ENCODE assay signal across 9 cellular contexts in the genomic region with DNA sequence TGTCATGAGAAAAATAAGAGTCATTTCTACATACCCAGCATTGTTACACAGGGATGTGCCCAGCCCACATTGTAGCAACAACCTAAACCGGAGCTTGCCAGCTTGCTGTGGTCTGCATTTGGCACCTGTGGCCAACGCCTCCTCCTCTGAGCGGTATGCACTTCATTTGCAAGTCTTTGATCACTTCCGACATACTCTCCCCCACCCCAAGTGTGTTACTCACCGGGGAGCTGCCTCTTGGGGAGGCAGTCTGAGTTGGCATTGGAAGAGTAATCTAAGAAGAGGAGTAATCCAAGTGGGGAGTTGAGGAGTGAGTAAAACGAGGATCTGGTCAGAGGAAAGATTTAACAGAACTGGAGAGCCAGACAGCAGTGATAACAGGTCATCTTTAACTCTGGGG. TPM values are rescaled to one million over a fixed set of nuclear protein-coding genes. Genes with fewer than 3 reads are reported as not detected.
DNase-seq lines count a peak whose midpoint lies in the region; ATAC-seq lines count a peak whose summit lies in the region.
"Had no signal": no experiment of that assay in that cellular context is flagged by ENCODE, and none has a peak within 500 bp of the region (broad histone marks: within the 10 kb centered on the region; RNA-seq: fewer than 3 reads in every experiment).

No MANE protein-coding gene starts in this region.

- ATAC-seq in GM19397 (IDR thresholded peaks at IDR 0.05; ENCODE audit: unreplicated experiment): peak; percentile 46
- ATAC-seq in activated T-cell treated with anti-CD3 and anti-CD28 coated beads, Interleukin-2, amount 50 U/mL, for 72 hours (replicated peaks in 1 of 2): peak; percentile 86 to 87
- ATAC-seq: Panc1 had no signal

- H3K27ac ChIP-seq in iPS-20b (ENCODE audit: low read length): no peak overlapping the region

- no peak overlapping the region for H3K9ac ChIP-seq in iPS-20b (ENCODE audit: low read depth, low read length)

- intact Hi-C loops in posterior vena cava (cut with DNase I): no loop called here

- peaks cover 74% of the 10 kb centered on the region for H3K4me1 Mint-ChIP-seq in activated T-cell treated with anti-CD3 and anti-CD28 coated beads, Interleukin-2, amount 50 U/mL, for 72 hours (ENCODE audit: low read depth)

- H3K36me3 ChIP-seq in iPS-20b (ENCODE audit: insufficient read depth, low read depth, low read length): no peaks in the 10 kb centered on the region

- H3K27me3 ChIP-seq in iPS-20b (ENCODE audit: insufficient read depth, low read length): no peaks in the 10 kb centered on the region

- peaks cover 0 to 3% of the 10 kb centered on the region in 2 donors for H3K36me3 Mint-ChIP-seq in activated T-cell treated with anti-CD3 and anti-CD28 coated beads, Interleukin-2, amount 50 U/mL, for 72 hours (ENCODE audit: insufficient read depth in 2 of 2)

- peak; percentile 98 for DNase-seq in NCI-H226
- DNase-seq in activated T-cell treated with anti-CD3 and anti-CD28 coated beads, Interleukin-2, amount 50 U/mL, for 72 hours: peak; percentile 88 to 94
- DNase-seq in stimulated activated CD8-positive, alpha-beta memory T cell treated with anti-CD3 and anti-CD28 coated beads, Interleukin-12 subunit alpha, Interleukin-12 subunit beta, amount 100 ng/mL, for 1 hour (ENCODE audit: low read depth): peak; percentile 71
- no peak for DNase-seq in posterior vena cava (ENCODE audit: low spot score)
- DNase-seq in NCI-H524 (lab: John Stamatoyannopoulos, UW): no peak
- DNase-seq in pons (ENCODE audit: low spot score): no peak

- H3K4me1 ChIP-seq in iPS-20b (ENCODE audit: insufficient read depth, low read length): peaks cover 34% of the 10 kb centered on the region; the same call in 1 of the 2 replicates

- H3K4me3 ChIP-seq in iPS-20b (ENCODE audit: low read length): peak overlapping the region; percentile 50

- no peaks in the 10 kb centered on the region for H3K9me3 ChIP-seq in iPS-20b (ENCODE audit: insufficient read depth, low read depth, low read length)

- H3K9me3 Mint-ChIP-seq in activated T-cell treated with anti-CD3 and anti-CD28 coated beads, Interleukin-2, amount 50 U/mL, for 72 hours: peaks cover 0 to 1% of the 10 kb centered on the region in 2 donors

- peak overlapping the region; percentile 51 for H3K27ac Mint-ChIP-seq in activated T-cell treated with anti-CD3 and anti-CD28 coated beads, Interleukin-2, amount 50 U/mL, for 72 hours

- no peaks in the 10 kb centered on the region for H3K27me3 Mint-ChIP-seq in activated T-cell treated with anti-CD3 and anti-CD28 coated beads, Interleukin-2, amount 50 U/mL, for 72 hours (ENCODE audit: low read depth)

- peak overlapping the region in 1 of 2 donors; percentile 60 for H3K4me3 Mint-ChIP-seq in activated T-cell treated with anti-CD3 and anti-CD28 coated beads, Interleukin-2, amount 50 U/mL, for 72 hours

RNA-seq across cellular contexts. Expression of a gene that starts 3.8 kb away (rescaled TPM):
- 10 to 100 TPM; 21.5 to 22.2 TPM for total RNA-seq in activated T-cell treated with anti-CD3 and anti-CD28 coated beads, Interleukin-2, amount 50 U/mL, for 72 hours
- total RNA-seq in posterior vena cava: 10 to 100 TPM; 25.0 to 26.6 TPM

Comparison
In these comparisons a context has a peak if more than half of its experiments do, and no peak if none do; other contexts are left out.
1. DNase-seq: peak in NCI-H226 (single experiment), activated T-cell treated with anti-CD3 and anti-CD28 coated beads, Interleukin-2, amount 50 U/mL, for 72 hours (2 of 2) and stimulated activated CD8-positive, alpha-beta memory T cell treated with anti-CD3 and anti-CD28 coated beads, Interleukin-12 subunit alpha, Interleukin-12 subunit beta, amount 100 ng/mL, for 1 hour (single experiment); none in posterior vena cava (single experiment), NCI-H524 (0 of 2) and pons (single experiment).